Comparison of ENCODE assay signal across 1 cellular context in genomic region chr15:101372149-101372577, GRCh38.
TF ChIP-seq lines count a peak whose summit lies in the region.

No MANE protein-coding gene starts in this region.

TF ChIP-seq in HEK293, 187 proteins besides CTCF, POLR2A, EP300 and RAD21 (continued from another document and continues in another):
- TF ChIP-seq PRDM10 (tag by site-specific recombination; IDR thresholded peaks at IDR 0.05) (0 out of 2 replicates have a peak, but pooled peaks have one; percentile 29), PRDM2 (tag by site-specific recombination; IDR thresholded peaks at IDR 0.05; ENCODE audit: borderline replicate concordance) (no peak), KLF8 (tag by site-specific recombination; IDR thresholded peaks at IDR 0.05) (no peak), WT1 (tag by site-specific recombination; IDR thresholded peaks at IDR 0.05) (peak; percentile 42; the same call in 1 of the 2 replicates), OVOL3 (tag by site-specific recombination; IDR thresholded peaks at IDR 0.05) (peak; percentile 98), ZNF548 (tag by site-specific recombination; IDR thresholded peaks at IDR 0.05) (no peak), ZNF529 (tag by site-specific recombination; IDR thresholded peaks at IDR 0.05; ENCODE audit: insufficient replicate concordance) (no peak), ZBTB11 (tag by site-specific recombination; conservative IDR thresholded peaks at IDR 0.05; ENCODE audit: low read depth) (no peak), ZNF433 (tag by site-specific recombination; IDR thresholded peaks at IDR 0.05; ENCODE audit: low read depth) (no peak), ZNF555 (tag by site-specific recombination; conservative IDR thresholded peaks at IDR 0.05) (no peak), PBX3 (CRISPR knock-in tag; IDR thresholded peaks at IDR 0.05) (no peak), SP2 (tag by site-specific recombination; IDR thresholded peaks at IDR 0.05) (no peak; the same call in 1 of the 2 replicates), ZNF2 (tag by site-specific recombination; IDR thresholded peaks at IDR 0.05) (no peak), BCL11B (tag by site-specific recombination; IDR thresholded peaks at IDR 0.05; ENCODE audit: low read depth) (no peak), ZNF138 (tag by site-specific recombination; IDR thresholded peaks at IDR 0.05; ENCODE audit: borderline replicate concordance) (no peak), ZBTB10 (tag by site-specific recombination; IDR thresholded peaks at IDR 0.05) (no peak), ZNF610 (tag by site-specific recombination; IDR thresholded peaks at IDR 0.05; ENCODE audit: borderline replicate concordance) (no peak), ZIC2 (tag by site-specific recombination; IDR thresholded peaks at IDR 0.05) (peak; percentile 76), ZNF558 (tag by site-specific recombination; IDR thresholded peaks at IDR 0.05) (no peak), ZSCAN5A (tag by site-specific recombination; IDR thresholded peaks at IDR 0.05) (no peak), TCF7L2 (IDR thresholded peaks at IDR 0.05; ENCODE audit: borderline replicate concordance, low read depth, low read length) (no peak), SP3 (tag by site-specific recombination; IDR thresholded peaks at IDR 0.05) (no peak), IKZF3 (tag by site-specific recombination; IDR thresholded peaks at IDR 0.05) (peak; percentile 91), ZNF175 (tag by site-specific recombination; IDR thresholded peaks at IDR 0.05) (no peak), EGR2 (tag by site-specific recombination; IDR thresholded peaks at IDR 0.05; ENCODE audit: low read depth) (no peak), ZNF792 (tag by site-specific recombination; IDR thresholded peaks at IDR 0.05) (no peak), ZNF174 (tag by site-specific recombination; IDR thresholded peaks at IDR 0.05) (no peak), ZNF776 (tag by site-specific recombination; IDR thresholded peaks at IDR 0.05; ENCODE audit: borderline replicate concordance) (no peak), ZFHX2 (tag by site-specific recombination; conservative IDR thresholded peaks at IDR 0.05) (no peak), ZNF513 (tag by site-specific recombination; IDR thresholded peaks at IDR 0.05) (no peak), ZNF664 (tag by site-specific recombination; IDR thresholded peaks at IDR 0.05) (no peak), ZNF596 (tag by site-specific recombination; IDR thresholded peaks at IDR 0.05) (no peak), ZNF560 (tag by site-specific recombination; IDR thresholded peaks at IDR 0.05; ENCODE audit: borderline replicate concordance) (no peak), ZNF23 (tag by site-specific recombination; IDR thresholded peaks at IDR 0.05; ENCODE audit: borderline replicate concordance) (no peak), ZNF514 (tag by site-specific recombination; IDR thresholded peaks at IDR 0.05) (no peak), HOXC10 (CRISPR knock-in tag; IDR thresholded peaks at IDR 0.05) (no peak), ZBTB48 (tag by site-specific recombination; IDR thresholded peaks at IDR 0.05) (no peak), ZNF184 (tag by site-specific recombination; IDR thresholded peaks at IDR 0.05) (0 out of 2 replicates have a peak, but pooled peaks have one; percentile 46), ZNF660 (tag by site-specific recombination; IDR thresholded peaks at IDR 0.05) (peak; percentile 56; the same call in 1 of the 2 replicates), MEIS1 (CRISPR knock-in tag; IDR thresholded peaks at IDR 0.05; ENCODE audit: borderline replicate concordance) (no peak), ZNF239 (tag by site-specific recombination; IDR thresholded peaks at IDR 0.05) (no peak), BCL11A (tag by site-specific recombination; IDR thresholded peaks at IDR 0.05; ENCODE audit: low read depth) (peak; percentile 60; the same call in 1 of the 2 replicates), HOXD13 (CRISPR knock-in tag; IDR thresholded peaks at IDR 0.05; ENCODE audit: borderline replicate concordance) (no peak), ZFP37 (tag by site-specific recombination; IDR thresholded peaks at IDR 0.05) (no peak), ZXDB (tag by site-specific recombination; IDR thresholded peaks at IDR 0.05) (peak; percentile 60)
